In the genomic region with DNA sequence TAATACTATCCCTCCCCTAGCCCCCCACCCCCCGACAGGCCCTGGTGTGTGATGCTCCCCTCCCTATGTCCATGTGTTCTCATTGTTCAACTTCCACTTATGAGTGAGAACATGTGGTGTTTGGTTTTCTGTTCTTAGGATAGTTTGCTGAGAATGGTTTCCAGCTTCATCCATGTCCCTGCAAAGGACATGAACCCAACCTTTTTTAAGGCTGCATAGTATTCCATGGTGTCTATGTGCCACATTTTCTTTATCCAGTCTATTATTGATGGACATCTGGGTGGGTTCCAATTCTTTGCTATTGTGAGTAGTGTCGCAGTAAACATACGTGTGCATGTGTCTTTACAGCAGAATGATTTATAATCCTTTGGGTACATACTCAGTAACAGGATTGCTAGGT, we compare ENCODE assay signal across 3 cellular contexts. TPM values are rescaled to one million over a fixed set of nuclear protein-coding genes. Genes with fewer than 3 reads are reported as not detected.
DNase-seq lines count a peak whose midpoint lies in the region; ATAC-seq, FAIRE-seq and TF ChIP-seq lines count a peak whose summit lies in the region.
"Not testable (repeated sequence)": the region's sequence is repeated elsewhere in the genome, so short reads cannot be mapped to it uniquely, and the experiment has no call there.
"Had no signal": no experiment of that assay in that cellular context is flagged by ENCODE, and none has a peak within 500 bp of the region (broad histone marks: within the 10 kb centered on the region; RNA-seq: fewer than 3 reads in every experiment).

No MANE protein-coding gene starts in this region.

- POLR2A ChIA-PET in HEK293 (lab: Yijun Ruan, JAX), result interaction anchor here (1.2 to 1.8 kb wide), 2 partner anchors 28 to 41 kb away, joined by 3 to 11 read pairs; a partner anchor contains a TSS
- POLR2A ChIA-PET in K562 (lab: Yijun Ruan, JAX), result not testable (repeated sequence)

- intact Hi-C loops in K562 (cut with micrococcal nuclease), result not testable (repeated sequence)

- not testable (repeated sequence) for H3K27ac ChIP-seq in HEK293 (ENCODE audit: extremely low read depth, low read depth, low read length); K562 (ENCODE audit: extremely low read depth, low read depth, low read length)

- FAIRE-seq in K562 (lab: Jason Lieb, UNC), result not testable (repeated sequence)

- H3K4me3 ChIP-seq in HEK293 (ENCODE audit: low read depth, low read length); K562: not testable (repeated sequence)

- not testable (repeated sequence) for DNase-seq in K562 (ENCODE audit: extremely low read depth in 1 of 4, low spot score in 3 of 4)

- H3K4me1 ChIP-seq in HEK293 (ENCODE audit: control insufficient read depth, insufficient read depth, low read length); K562 (replicated peaks in 1 of 2; ENCODE audit: control insufficient read depth in 2 of 2, insufficient read depth in 2 of 2, low read length in 2 of 2): not testable (repeated sequence)

- CTCF ChIA-PET in HEK293 (lab: Yijun Ruan, JAX); K562 (lab: Yijun Ruan, JAX; ENCODE audit: low intra/inter-chr PET ratio): not testable (repeated sequence)

- H3K9ac ChIP-seq in K562 (ENCODE audit: insufficient read depth in 1 of 2, low read depth in 2 of 2, low read length in 2 of 2), result not testable (repeated sequence)

- in situ Hi-C loops in K562 (cut with MboI), result not testable (repeated sequence)

- H4K20me1 ChIP-seq in K562 (replicated peaks; ENCODE audit: control insufficient read depth, insufficient read depth, low read length), result not testable (repeated sequence)

- not testable (repeated sequence) for TF ChIP-seq RAD21 in K562 (CRISPR knock-in tag; conservative IDR thresholded peaks at IDR 0.05 in 1 of 2, IDR thresholded peaks at IDR 0.05 in 1 of 2)

- TF ChIP-seq POLR2A in K562 (conservative IDR thresholded peaks at IDR 0.05), result not testable (repeated sequence)

- H2AFZ ChIP-seq in K562 (ENCODE audit: low read depth, low read length), result not testable (repeated sequence)

- not testable (repeated sequence) for TF ChIP-seq EP300 in K562 (IDR thresholded peaks at IDR 0.05; ENCODE audit: low read length)

- H3K27me3 ChIP-seq in K562 (ENCODE audit: control insufficient read depth in 2 of 2, insufficient read depth in 2 of 2, low read length in 2 of 2), result not testable (repeated sequence)

- ATAC-seq in K562, result not testable (repeated sequence)

- not testable (repeated sequence) for BruUV-seq in K562 (replicated peaks; lab: Mats Ljungman, UMichigan)

- WGBS in K562 (ENCODE audit: insufficient coverage, low coverage, missing lambda C conversion rate), result 6% methylated on average over 2 of the region's 3 CpGs

- not testable (repeated sequence) for TF ChIP-seq CTCF in HEK293 (tag by site-specific recombination; IDR thresholded peaks at IDR 0.05); K562 (IDR thresholded peaks at IDR 0.05 in 2 of 3, conservative IDR thresholded peaks at IDR 0.05 in 1 of 3; ENCODE audit: insufficient read depth in 2 of 3, low read depth in 1 of 3, low read length in 3 of 3)

- H3K79me2 ChIP-seq in K562 (ENCODE audit: control insufficient read depth, insufficient read depth, low read length), result not testable (repeated sequence)

- H3K9me3 ChIP-seq in HEK293 (ENCODE audit: control insufficient read depth, insufficient read depth, low read depth, low read length); K562 (replicated peaks; ENCODE audit: control insufficient read depth, insufficient read depth, low read depth, low read length): not testable (repeated sequence)

- H3K36me3 ChIP-seq in HEK293 (ENCODE audit: control insufficient read depth in 2 of 2, insufficient read depth in 1 of 2, low read length in 2 of 2); K562 (ENCODE audit: control insufficient read depth, insufficient read depth, low read length): not testable (repeated sequence)

- H3K9me1 ChIP-seq in K562 (ENCODE audit: control insufficient read depth, insufficient read depth, low read length), result not testable (repeated sequence)

- H3K4me2 ChIP-seq in K562 (ENCODE audit: insufficient read depth, low read length), result not testable (repeated sequence)

TF ChIP-seq in HEK293, 187 proteins besides CTCF, POLR2A, EP300 and RAD21:
- TF ChIP-seq ZNF146 (tag by site-specific recombination; IDR thresholded peaks at IDR 0.05), result peak; percentile 77

TF ChIP-seq in K562, 482 proteins besides CTCF, POLR2A, EP300 and RAD21:
- TF ChIP-seq ZNF146 (CRISPR knock-in tag; IDR thresholded peaks at IDR 0.05; ENCODE audit: unreplicated experiment) (peak; percentile 86), RBM25 (IDR thresholded peaks at IDR 0.05; ENCODE audit: low read depth, low read length, severe bottlenecking) (peak; percentile 51)

RNA-seq across cellular contexts. Expression of a gene that starts 29.3 kb away (rescaled TPM):
- total RNA-seq in K562 (2011; cell fraction: chromatin; rRNA removed; ENCODE audit: low replicate concordance), result 16.7 and 43.2 TPM in 2 replicates
- total RNA-seq in K562 (2011; cell fraction: nucleolus; rRNA removed), result 6.5 and 8.8 TPM in 2 replicates
- total RNA-seq in K562 (2011; cell fraction: nucleoplasm; rRNA removed), result 12.8 and 16.5 TPM in 2 replicates
- total RNA-seq in K562 (2014; rRNA removed), result 3.8 and 7.0 TPM in 2 replicates
- 5.1 and 6.4 TPM in 2 replicates for total RNA-seq in K562 (2014; rRNA removed; fragmentation: Illumina TruSeq; extraction: Trizol)
- total RNA-seq in K562 (2015; rRNA removed; fragmentation: Illumina TruSeq; extraction: Trizol), result 5.4 and 5.9 TPM in 2 replicates
- 5.0 and 5.6 TPM in 2 replicates for total RNA-seq in K562 (2021)
- polyA plus RNA-seq in K562 (2011; rRNA removed), result 6.0 and 9.5 TPM in 2 replicates
- 3.4 and 3.8 TPM in 2 replicates for polyA plus RNA-seq in K562 (2011; cell fraction: cytosol; rRNA removed)
- polyA plus RNA-seq in K562 (2011; cell fraction: nucleus; rRNA removed), result 6.9 and 7.2 TPM in 2 replicates
- polyA plus RNA-seq in K562 (2012), result 2.8 and 3.2 TPM in 2 replicates
- polyA plus RNA-seq in K562 (2014; fragmentation: Illumina TruSeq; extraction: Trizol), result 3.9 and 5.3 TPM in 2 replicates
- 1 to 10 TPM in 1 of 2 experiments, under 1 TPM in 1; 0.80 to 2.2 TPM for polyA plus RNA-seq in K562 (2014; fragmentation: Nextera tagmentation; extraction: Ambion mirVana)
- 2.7 and 3.4 TPM in 2 replicates for polyA plus RNA-seq in K562 (2014; rRNA removed)
- 16.0 and 16.3 TPM in 2 replicates for polyA minus RNA-seq in K562 (2011; rRNA and poly(A)+ RNA removed)
- polyA minus RNA-seq in K562 (2011; cell fraction: cytosol; rRNA and poly(A)+ RNA removed), result 5.3 and 8.2 TPM in 2 replicates
- polyA minus RNA-seq in K562 (2011; cell fraction: nucleus; rRNA and poly(A)+ RNA removed), result 10.0 and 14.9 TPM in 2 replicates

RNA-seq across cellular contexts. Expression of a gene that starts 40.2 kb away (rescaled TPM):
- 0.35 and 1.2 TPM in 2 replicates for total RNA-seq in K562 (2011; cell fraction: chromatin; rRNA removed; ENCODE audit: low replicate concordance)
- 0.39 and 1.7 TPM in 2 replicates for total RNA-seq in K562 (2011; cell fraction: nucleolus; rRNA removed)
- total RNA-seq in K562 (2011; cell fraction: nucleoplasm; rRNA removed), result 0.46 and 1.0 TPM in 2 replicates
- total RNA-seq in K562 (2014; rRNA removed) (not detected in 2 replicates), K562 (2014; rRNA removed; fragmentation: Illumina TruSeq; extraction: Trizol) (not detected in 2 replicates), K562 (2015; rRNA removed; fragmentation: Illumina TruSeq; extraction: Trizol) (not detected in 2 replicates), K562 (2021) (0.49 and 0.78 TPM in 2 replicates)
- polyA plus RNA-seq in K562 (2011; rRNA removed) (0.32 and 0.47 TPM in 2 replicates), K562 (2014; fragmentation: Illumina TruSeq; extraction: Trizol) (not detected in 2 replicates), K562 (2014; fragmentation: Nextera tagmentation; extraction: Ambion mirVana) (not detected), K562 (2014; rRNA removed) (0.20 and 0.23 TPM in 2 replicates)
- polyA plus RNA-seq in K562 (2011; cell fraction: cytosol; rRNA removed), result 0.25 and 0.59 TPM in 2 replicates
- polyA plus RNA-seq in K562 (2011; cell fraction: nucleus; rRNA removed), result 0.63 and 1.0 TPM in 2 replicates
- 0.21 and 0.30 TPM in 2 replicates for polyA plus RNA-seq in K562 (2012)
- polyA minus RNA-seq in K562 (2011; rRNA and poly(A)+ RNA removed), result not detected in 2 replicates
- 0.67 and 0.73 TPM in 2 replicates for polyA minus RNA-seq in K562 (2011; cell fraction: cytosol; rRNA and poly(A)+ RNA removed)
- polyA minus RNA-seq in K562 (2011; cell fraction: nucleus; rRNA and poly(A)+ RNA removed), result 0.40 and 0.89 TPM in 2 replicates
- polyA plus RNA-seq: CD4-positive, CD25-positive, alpha-beta regulatory T cell had no signal
